Comparison of ENCODE assay signal across 1 cellular context in the genomic region with DNA sequence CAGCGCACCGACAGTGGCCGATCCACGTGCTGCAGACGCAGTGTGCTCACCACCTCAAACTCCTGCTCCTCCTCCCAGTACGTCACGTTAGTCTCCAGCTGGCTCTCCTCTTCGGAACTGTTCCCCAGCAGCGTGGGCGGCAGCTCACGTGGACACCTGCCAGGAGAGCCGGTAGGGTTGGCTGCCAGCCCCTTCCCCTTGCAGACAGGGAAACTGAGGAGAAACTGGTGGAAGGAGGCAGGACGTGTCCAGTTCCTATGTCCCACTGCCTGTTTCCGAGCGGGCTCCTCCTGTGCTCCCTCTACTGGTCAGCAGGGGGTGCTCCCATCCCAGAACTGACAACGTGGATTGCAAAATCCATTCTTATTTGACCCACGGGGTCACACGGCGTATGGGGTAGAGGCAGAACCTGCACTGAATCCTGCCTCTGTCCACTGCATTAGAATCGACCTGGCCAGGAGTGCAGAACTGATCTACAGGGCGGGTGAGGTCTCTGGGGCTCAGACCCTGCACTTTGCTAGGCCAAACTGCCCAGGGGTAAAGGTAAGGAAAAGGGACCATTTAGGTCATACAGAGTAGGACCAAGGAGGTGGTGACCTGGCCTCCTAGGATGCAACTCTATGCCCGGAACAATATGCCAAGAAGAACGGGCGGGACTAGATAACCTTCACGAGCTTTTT.
A peak's percentile ranks its signal among the peaks of the same experiment; 100 is the strongest.
TF ChIP-seq lines count a peak whose summit lies in the region.

No MANE protein-coding gene starts in this region.

TF ChIP-seq in HepG2, 621 proteins besides CTCF, POLR2A, EP300 and RAD21 (continued from another document and continues in another):
- TF ChIP-seq IRX3 (CRISPR knock-in tag; IDR thresholded peaks at IDR 0.05; ENCODE audit: borderline replicate concordance, low read depth) (no peak), ZMYM2 (CRISPR knock-in tag; IDR thresholded peaks at IDR 0.05) (no peak), ZNF501 (CRISPR knock-in tag; IDR thresholded peaks at IDR 0.05) (peak; percentile 67), ZNF260 (CRISPR knock-in tag; IDR thresholded peaks at IDR 0.05; ENCODE audit: borderline replicate concordance, low read depth) (no peak), ARNT2 (CRISPR knock-in tag; IDR thresholded peaks at IDR 0.05; ENCODE audit: low read depth) (peak; percentile 67), GTF3A (CRISPR knock-in tag; conservative IDR thresholded peaks at IDR 0.05) (no peak), KAT2B (IDR thresholded peaks at IDR 0.05; ENCODE audit: borderline replicate concordance, low read depth, low read length) (no peak), ZNF230 (CRISPR knock-in tag; IDR thresholded peaks at IDR 0.05) (0 out of 2 replicates have a peak, but pooled peaks have one; percentile 87), NFE2 (CRISPR knock-in tag; IDR thresholded peaks at IDR 0.05) (no peak), NCOA1 (CRISPR knock-in tag; IDR thresholded peaks at IDR 0.05) (no peak), TRIM24 (CRISPR knock-in tag; IDR thresholded peaks at IDR 0.05) (no peak), JDP2 (CRISPR knock-in tag; IDR thresholded peaks at IDR 0.05; ENCODE audit: borderline replicate concordance) (no peak), NFIC (IDR thresholded peaks at IDR 0.05; ENCODE audit: low read length) (no peak), ZNF382 (CRISPR knock-in tag; IDR thresholded peaks at IDR 0.05; ENCODE audit: borderline replicate concordance) (no peak)
- TF ChIP-seq, protein P1, sequence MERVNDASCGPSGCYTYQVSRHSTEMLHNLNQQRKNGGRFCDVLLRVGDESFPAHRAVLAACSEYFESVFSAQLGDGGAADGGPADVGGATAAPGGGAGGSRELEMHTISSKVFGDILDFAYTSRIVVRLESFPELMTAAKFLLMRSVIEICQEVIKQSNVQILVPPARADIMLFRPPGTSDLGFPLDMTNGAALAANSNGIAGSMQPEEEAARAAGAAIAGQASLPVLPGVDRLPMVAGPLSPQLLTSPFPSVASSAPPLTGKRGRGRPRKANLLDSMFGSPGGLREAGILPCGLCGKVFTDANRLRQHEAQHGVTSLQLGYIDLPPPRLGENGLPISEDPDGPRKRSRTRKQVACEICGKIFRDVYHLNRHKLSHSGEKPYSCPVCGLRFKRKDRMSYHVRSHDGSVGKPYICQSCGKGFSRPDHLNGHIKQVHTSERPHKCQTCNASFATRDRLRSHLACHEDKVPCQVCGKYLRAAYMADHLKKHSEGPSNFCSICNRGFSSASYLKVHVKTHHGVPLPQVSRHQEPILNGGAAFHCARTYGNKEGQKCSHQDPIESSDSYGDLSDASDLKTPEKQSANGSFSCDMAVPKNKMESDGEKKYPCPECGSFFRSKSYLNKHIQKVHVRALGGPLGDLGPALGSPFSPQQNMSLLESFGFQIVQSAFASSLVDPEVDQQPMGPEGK (CRISPR knock-in tag; IDR thresholded peaks at IDR 0.05): peak; percentile 59; the same call in 1 of the 2 replicates
- TF ChIP-seq, protein P2, sequence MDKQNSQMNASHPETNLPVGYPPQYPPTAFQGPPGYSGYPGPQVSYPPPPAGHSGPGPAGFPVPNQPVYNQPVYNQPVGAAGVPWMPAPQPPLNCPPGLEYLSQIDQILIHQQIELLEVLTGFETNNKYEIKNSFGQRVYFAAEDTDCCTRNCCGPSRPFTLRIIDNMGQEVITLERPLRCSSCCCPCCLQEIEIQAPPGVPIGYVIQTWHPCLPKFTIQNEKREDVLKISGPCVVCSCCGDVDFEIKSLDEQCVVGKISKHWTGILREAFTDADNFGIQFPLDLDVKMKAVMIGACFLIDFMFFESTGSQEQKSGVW (CRISPR knock-in tag; IDR thresholded peaks at IDR 0.05; ENCODE audit: borderline replicate concordance): no peak
- TF ChIP-seq, protein P3, sequence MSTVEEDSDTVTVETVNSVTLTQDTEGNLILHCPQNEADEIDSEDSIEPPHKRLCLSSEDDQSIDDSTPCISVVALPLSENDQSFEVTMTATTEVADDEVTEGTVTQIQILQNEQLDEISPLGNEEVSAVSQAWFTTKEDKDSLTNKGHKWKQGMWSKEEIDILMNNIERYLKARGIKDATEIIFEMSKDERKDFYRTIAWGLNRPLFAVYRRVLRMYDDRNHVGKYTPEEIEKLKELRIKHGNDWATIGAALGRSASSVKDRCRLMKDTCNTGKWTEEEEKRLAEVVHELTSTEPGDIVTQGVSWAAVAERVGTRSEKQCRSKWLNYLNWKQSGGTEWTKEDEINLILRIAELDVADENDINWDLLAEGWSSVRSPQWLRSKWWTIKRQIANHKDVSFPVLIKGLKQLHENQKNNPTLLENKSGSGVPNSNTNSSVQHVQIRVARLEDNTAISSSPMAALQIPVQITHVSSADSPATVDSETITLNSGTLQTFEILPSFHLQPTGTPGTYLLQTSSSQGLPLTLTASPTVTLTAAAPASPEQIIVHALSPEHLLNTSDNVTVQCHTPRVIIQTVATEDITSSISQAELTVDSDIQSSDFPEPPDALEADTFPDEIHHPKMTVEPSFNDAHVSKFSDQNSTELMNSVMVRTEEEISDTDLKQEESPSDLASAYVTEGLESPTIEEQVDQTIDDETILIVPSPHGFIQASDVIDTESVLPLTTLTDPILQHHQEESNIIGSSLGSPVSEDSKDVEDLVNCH (CRISPR knock-in tag; IDR thresholded peaks at IDR 0.05): no peak
- TF ChIP-seq, protein P4, sequence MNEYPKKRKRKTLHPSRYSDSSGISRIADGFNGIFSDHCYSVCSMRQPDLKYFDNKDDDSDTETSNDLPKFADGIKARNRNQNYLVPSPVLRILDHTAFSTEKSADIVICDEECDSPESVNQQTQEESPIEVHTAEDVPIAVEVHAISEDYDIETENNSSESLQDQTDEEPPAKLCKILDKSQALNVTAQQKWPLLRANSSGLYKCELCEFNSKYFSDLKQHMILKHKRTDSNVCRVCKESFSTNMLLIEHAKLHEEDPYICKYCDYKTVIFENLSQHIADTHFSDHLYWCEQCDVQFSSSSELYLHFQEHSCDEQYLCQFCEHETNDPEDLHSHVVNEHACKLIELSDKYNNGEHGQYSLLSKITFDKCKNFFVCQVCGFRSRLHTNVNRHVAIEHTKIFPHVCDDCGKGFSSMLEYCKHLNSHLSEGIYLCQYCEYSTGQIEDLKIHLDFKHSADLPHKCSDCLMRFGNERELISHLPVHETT (CRISPR knock-in tag; conservative IDR thresholded peaks at IDR 0.05): no peak
- TF ChIP-seq, protein P5, sequence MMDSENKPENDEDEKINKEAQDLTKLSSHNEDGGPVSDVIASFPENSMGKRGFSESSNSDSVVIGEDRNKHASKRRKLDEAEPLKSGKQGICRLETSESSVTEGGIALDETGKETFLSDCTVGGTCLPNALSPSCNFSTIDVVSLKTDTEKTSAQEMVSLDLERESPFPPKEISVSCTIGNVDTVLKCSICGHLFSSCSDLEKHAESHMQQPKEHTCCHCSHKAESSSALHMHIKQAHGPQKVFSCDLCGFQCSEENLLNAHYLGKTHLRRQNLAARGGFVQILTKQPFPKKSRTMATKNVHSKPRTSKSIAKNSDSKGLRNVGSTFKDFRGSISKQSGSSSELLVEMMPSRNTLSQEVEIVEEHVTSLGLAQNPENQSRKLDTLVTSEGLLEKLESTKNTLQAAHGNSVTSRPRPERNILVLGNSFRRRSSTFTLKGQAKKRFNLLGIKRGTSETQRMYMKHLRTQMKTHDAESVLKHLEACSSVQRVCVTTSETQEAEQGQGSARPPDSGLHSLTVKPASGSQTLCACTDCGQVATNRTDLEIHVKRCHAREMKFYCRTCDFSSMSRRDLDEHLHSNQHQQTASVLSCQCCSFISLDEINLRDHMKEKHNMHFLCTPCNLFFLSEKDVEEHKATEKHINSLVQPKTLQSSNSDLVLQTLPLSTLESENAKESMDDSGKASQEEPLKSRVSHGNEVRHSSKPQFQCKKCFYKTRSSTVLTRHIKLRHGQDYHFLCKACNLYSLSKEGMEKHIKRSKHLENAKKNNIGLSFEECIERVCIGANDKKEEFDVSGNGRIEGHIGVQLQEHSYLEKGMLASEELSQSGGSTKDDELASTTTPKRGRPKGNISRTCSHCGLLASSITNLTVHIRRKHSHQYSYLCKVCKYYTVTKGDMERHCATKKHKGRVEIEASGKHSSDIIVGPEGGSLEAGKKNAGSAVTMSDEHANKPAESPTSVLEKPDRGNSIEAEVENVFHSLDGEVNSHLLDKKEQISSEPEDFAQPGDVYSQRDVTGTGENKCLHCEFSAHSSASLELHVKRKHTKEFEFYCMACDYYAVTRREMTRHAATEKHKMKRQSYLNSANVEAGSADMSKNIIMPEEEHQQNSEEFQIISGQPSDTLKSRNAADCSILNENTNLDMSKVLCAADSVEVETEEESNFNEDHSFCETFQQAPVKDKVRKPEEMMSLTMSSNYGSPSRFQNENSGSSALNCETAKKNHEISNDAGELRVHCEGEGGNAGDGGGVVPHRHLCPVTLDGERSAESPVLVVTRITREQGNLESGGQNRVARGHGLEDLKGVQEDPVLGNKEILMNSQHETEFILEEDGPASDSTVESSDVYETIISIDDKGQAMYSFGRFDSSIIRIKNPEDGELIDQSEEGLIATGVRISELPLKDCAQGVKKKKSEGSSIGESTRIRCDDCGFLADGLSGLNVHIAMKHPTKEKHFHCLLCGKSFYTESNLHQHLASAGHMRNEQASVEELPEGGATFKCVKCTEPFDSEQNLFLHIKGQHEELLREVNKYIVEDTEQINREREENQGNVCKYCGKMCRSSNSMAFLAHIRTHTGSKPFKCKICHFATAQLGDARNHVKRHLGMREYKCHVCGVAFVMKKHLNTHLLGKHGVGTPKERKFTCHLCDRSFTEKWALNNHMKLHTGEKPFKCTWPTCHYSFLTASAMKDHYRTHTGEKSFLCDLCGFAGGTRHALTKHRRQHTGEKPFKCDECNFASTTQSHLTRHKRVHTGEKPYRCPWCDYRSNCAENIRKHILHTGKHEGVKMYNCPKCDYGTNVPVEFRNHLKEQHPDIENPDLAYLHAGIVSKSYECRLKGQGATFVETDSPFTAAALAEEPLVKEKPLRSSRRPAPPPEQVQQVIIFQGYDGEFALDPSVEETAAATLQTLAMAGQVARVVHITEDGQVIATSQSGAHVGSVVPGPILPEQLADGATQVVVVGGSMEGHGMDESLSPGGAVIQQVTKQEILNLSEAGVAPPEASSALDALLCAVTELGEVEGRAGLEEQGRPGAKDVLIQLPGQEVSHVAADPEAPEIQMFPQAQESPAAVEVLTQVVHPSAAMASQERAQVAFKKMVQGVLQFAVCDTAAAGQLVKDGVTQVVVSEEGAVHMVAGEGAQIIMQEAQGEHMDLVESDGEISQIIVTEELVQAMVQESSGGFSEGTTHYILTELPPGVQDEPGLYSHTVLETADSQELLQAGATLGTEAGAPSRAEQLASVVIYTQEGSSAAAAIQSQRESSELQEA (CRISPR knock-in tag; IDR thresholded peaks at IDR 0.05; ENCODE audit: not compliant biosample characterization): no peak
- TF ChIP-seq, protein P6, sequence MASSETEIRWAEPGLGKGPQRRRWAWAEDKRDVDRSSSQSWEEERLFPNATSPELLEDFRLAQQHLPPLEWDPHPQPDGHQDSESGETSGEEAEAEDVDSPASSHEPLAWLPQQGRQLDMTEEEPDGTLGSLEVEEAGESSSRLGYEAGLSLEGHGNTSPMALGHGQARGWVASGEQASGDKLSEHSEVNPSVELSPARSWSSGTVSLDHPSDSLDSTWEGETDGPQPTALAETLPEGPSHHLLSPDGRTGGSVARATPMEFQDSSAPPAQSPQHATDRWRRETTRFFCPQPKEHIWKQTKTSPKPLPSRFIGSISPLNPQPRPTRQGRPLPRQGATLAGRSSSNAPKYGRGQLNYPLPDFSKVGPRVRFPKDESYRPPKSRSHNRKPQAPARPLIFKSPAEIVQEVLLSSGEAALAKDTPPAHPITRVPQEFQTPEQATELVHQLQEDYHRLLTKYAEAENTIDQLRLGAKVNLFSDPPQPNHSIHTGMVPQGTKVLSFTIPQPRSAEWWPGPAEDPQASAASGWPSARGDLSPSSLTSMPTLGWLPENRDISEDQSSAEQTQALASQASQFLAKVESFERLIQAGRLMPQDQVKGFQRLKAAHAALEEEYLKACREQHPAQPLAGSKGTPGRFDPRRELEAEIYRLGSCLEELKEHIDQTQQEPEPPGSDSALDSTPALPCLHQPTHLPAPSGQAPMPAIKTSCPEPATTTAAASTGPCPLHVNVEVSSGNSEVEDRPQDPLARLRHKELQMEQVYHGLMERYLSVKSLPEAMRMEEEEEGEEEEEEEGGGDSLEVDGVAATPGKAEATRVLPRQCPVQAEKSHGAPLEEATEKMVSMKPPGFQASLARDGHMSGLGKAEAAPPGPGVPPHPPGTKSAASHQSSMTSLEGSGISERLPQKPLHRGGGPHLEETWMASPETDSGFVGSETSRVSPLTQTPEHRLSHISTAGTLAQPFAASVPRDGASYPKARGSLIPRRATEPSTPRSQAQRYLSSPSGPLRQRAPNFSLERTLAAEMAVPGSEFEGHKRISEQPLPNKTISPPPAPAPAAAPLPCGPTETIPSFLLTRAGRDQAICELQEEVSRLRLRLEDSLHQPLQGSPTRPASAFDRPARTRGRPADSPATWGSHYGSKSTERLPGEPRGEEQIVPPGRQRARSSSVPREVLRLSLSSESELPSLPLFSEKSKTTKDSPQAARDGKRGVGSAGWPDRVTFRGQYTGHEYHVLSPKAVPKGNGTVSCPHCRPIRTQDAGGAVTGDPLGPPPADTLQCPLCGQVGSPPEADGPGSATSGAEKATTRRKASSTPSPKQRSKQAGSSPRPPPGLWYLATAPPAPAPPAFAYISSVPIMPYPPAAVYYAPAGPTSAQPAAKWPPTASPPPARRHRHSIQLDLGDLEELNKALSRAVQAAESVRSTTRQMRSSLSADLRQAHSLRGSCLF (CRISPR knock-in tag; IDR thresholded peaks at IDR 0.05; ENCODE audit: borderline replicate concordance): no peak
- TF ChIP-seq, protein P7, sequence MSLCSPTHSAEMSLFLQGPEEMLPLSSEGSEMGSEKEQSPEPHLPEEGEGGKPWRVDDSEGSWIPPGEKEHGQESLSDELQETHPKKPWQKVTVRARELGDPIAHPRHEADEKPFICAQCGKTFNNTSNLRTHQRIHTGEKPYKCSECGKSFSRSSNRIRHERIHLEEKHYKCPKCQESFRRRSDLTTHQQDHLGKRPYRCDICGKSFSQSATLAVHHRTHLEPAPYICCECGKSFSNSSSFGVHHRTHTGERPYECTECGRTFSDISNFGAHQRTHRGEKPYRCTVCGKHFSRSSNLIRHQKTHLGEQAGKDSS (CRISPR knock-in tag; IDR thresholded peaks at IDR 0.05; ENCODE audit: borderline replicate concordance, low read depth): 0 out of 2 replicates have a peak, but pooled peaks have one; percentile 30
- TF ChIP-seq, protein P8, sequence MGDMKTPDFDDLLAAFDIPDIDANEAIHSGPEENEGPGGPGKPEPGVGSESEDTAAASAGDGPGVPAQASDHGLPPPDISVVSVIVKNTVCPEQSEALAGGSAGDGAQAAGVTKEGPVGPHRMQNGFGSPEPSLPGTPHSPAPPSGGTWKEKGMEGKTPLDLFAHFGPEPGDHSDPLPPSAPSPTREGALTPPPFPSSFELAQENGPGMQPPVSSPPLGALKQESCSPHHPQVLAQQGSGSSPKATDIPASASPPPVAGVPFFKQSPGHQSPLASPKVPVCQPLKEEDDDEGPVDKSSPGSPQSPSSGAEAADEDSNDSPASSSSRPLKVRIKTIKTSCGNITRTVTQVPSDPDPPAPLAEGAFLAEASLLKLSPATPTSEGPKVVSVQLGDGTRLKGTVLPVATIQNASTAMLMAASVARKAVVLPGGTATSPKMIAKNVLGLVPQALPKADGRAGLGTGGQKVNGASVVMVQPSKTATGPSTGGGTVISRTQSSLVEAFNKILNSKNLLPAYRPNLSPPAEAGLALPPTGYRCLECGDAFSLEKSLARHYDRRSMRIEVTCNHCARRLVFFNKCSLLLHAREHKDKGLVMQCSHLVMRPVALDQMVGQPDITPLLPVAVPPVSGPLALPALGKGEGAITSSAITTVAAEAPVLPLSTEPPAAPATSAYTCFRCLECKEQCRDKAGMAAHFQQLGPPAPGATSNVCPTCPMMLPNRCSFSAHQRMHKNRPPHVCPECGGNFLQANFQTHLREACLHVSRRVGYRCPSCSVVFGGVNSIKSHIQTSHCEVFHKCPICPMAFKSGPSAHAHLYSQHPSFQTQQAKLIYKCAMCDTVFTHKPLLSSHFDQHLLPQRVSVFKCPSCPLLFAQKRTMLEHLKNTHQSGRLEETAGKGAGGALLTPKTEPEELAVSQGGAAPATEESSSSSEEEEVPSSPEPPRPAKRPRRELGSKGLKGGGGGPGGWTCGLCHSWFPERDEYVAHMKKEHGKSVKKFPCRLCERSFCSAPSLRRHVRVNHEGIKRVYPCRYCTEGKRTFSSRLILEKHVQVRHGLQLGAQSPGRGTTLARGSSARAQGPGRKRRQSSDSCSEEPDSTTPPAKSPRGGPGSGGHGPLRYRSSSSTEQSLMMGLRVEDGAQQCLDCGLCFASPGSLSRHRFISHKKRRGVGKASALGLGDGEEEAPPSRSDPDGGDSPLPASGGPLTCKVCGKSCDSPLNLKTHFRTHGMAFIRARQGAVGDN (CRISPR knock-in tag; IDR thresholded peaks at IDR 0.05): peak; percentile 74
